In genomic region chr1:155957411-155957915, GRCh38 we compare ENCODE assay signal across 21 cellular contexts. TPM values are rescaled to one million over a fixed set of nuclear protein-coding genes. Genes with fewer than 3 reads are reported as not detected.
A peak's percentile ranks its signal among the peaks of the same experiment; 100 is the strongest.
DNase-seq lines count a peak whose midpoint lies in the region; ATAC-seq and TF ChIP-seq lines count a peak whose summit lies in the region.
"Had no signal": no experiment of that assay in that cellular context is flagged by ENCODE, and none has a peak within 500 bp of the region (broad histone marks: within the 10 kb centered on the region; RNA-seq: fewer than 3 reads in every experiment).

No MANE protein-coding gene starts in this region.

- H4K20me1 ChIP-seq in PC-9 (ENCODE audit: insufficient read depth) = peaks cover 19% of the 10 kb centered on the region

- no peak overlapping the region for H3K4me3 Mint-ChIP-seq in activated CD8-positive, alpha-beta T cell treated with anti-CD3 and anti-CD28 coated beads for 36 hours
- no peak overlapping the region for H3K4me3 Mint-ChIP-seq in activated CD8-positive, alpha-beta T cell treated with anti-CD3 and anti-CD28 coated beads, Interleukin-2, amount 10 ng/mL, durations not matched to agents 7 days and 5 days
- H3K4me3 Mint-ChIP-seq in naive thymus-derived CD4-positive, alpha-beta T cell = no peak overlapping the region
- H3K4me3 Mint-ChIP-seq: activated naive CD8-positive, alpha-beta T cell treated with anti-CD3 and anti-CD28 coated beads, Interleukin-2, amount 10 ng/mL, durations not matched to agents 7 days and 5 days; brain; H9 had no signal

- no peak for ATAC-seq in activated CD8-positive, alpha-beta T cell treated with anti-CD3 and anti-CD28 coated beads for 36 hours
- ATAC-seq in activated CD8-positive, alpha-beta T cell treated with anti-CD3 and anti-CD28 coated beads, Interleukin-2, amount 10 ng/mL, durations not matched to agents 7 days and 5 days = no peak
- no peak for ATAC-seq in naive thymus-derived CD4-positive, alpha-beta T cell
- ATAC-seq in left lobe of liver = no peak

- intact Hi-C loops in activated CD8-positive, alpha-beta T cell treated with anti-CD3 and anti-CD28 coated beads for 36 hours (cut with micrococcal nuclease) = no loop called here
- intact Hi-C loops in PC-9 (cut with micrococcal nuclease; ENCODE audit: unreplicated experiment) = no loop called here
- intact Hi-C loops in naive thymus-derived CD4-positive, alpha-beta T cell (cut with micrococcal nuclease) = loop anchor here in 1 of 2 donors (2.0 kb wide), 1 partner anchor 13 kb away; no protein-coding TSS in a partner anchor

- H3F3A ChIP-seq in PC-9 (ENCODE audit: insufficient read depth, low read depth) = peaks cover 89% of the 10 kb centered on the region

- peaks cover 9% of the 10 kb centered on the region for H3K4me1 Mint-ChIP-seq in activated CD8-positive, alpha-beta T cell treated with anti-CD3 and anti-CD28 coated beads for 36 hours (ENCODE audit: low read depth)
- peaks cover 18% of the 10 kb centered on the region for H3K4me1 Mint-ChIP-seq in activated CD8-positive, alpha-beta T cell treated with anti-CD3 and anti-CD28 coated beads, Interleukin-2, amount 10 ng/mL, durations not matched to agents 7 days and 5 days (ENCODE audit: low read depth)
- peaks cover 0 to 29% (median 7%) of the 10 kb centered on the region in 7 donors for H3K4me1 Mint-ChIP-seq in naive thymus-derived CD4-positive, alpha-beta T cell

- no peaks in the 10 kb centered on the region for H3K9me3 ChIP-seq in PC-9 (ENCODE audit: insufficient read depth, low read depth)
- no peaks in the 10 kb centered on the region for H3K9me3 ChIP-seq in naive thymus-derived CD4-positive, alpha-beta T cell (ENCODE audit: control insufficient read depth in 2 of 3, low read length in 3 of 3)
- H3K9me3 ChIP-seq: colonic mucosa had no signal

- H3K79me2 ChIP-seq in PC-9 (ENCODE audit: low read depth) = peaks cover 46% of the 10 kb centered on the region

- H3K27ac Mint-ChIP-seq in activated CD8-positive, alpha-beta T cell treated with anti-CD3 and anti-CD28 coated beads for 36 hours = peak overlapping the region; percentile 43
- no peak overlapping the region for H3K27ac Mint-ChIP-seq in activated CD8-positive, alpha-beta T cell treated with anti-CD3 and anti-CD28 coated beads, Interleukin-2, amount 10 ng/mL, durations not matched to agents 7 days and 5 days
- peak overlapping the region in 7 of 9 donors; percentile 28 to 80 (median 59) for H3K27ac Mint-ChIP-seq in naive thymus-derived CD4-positive, alpha-beta T cell
- H3K27ac Mint-ChIP-seq: activated naive CD8-positive, alpha-beta T cell treated with anti-CD3 and anti-CD28 coated beads, Interleukin-2, amount 10 ng/mL, durations not matched to agents 7 days and 5 days; H9 had no signal

- CTCF ChIA-PET in activated CD8-positive, alpha-beta T cell treated with anti-CD3 and anti-CD28 coated beads for 36 hours (lab: Charles Lee) = interaction anchor here (0.8 to 1.6 kb wide), 3 partner anchors 24 to 32 kb away, joined by 3 to 7 read pairs (median 4); partner anchors contain the start of gene KHDC4
- CTCF ChIA-PET in activated CD8-positive, alpha-beta T cell treated with anti-CD3 and anti-CD28 coated beads, Interleukin-2, amount 10 ng/mL, durations not matched to agents 7 days and 5 days (lab: Charles Lee) = interaction anchor here (0.8 to 4.3 kb wide), 5 partner anchors 19 to 63 kb away, joined by 3 to 25 read pairs (median 4); partner anchors contain the start of genes ARHGEF2 and KHDC4
- CTCF ChIA-PET in PC-9 (lab: Charles Lee) = interaction anchor here (0.6 kb wide), 1 partner anchor 13 kb away, joined by 4 read pairs; no protein-coding TSS in a partner anchor
- CTCF ChIA-PET in naive thymus-derived CD4-positive, alpha-beta T cell (lab: Charles Lee) = interaction anchor here (0.6 to 0.9 kb wide), 3 partner anchors 9 to 20 kb away, joined by 3 to 4 read pairs (median 3); no protein-coding TSS in a partner anchor

- no peak for TF ChIP-seq CTCF in activated CD8-positive, alpha-beta T cell treated with anti-CD3 and anti-CD28 coated beads for 36 hours (IDR thresholded peaks at IDR 0.05)
- TF ChIP-seq CTCF in PC-9 (conservative IDR thresholded peaks at IDR 0.05) = no peak

- H3K4me2 ChIP-seq in PC-9 = no peak overlapping the region

- POLR2A ChIA-PET in activated CD8-positive, alpha-beta T cell treated with anti-CD3 and anti-CD28 coated beads for 36 hours (lab: Charles Lee) = interaction anchor here (0.8 to 4.9 kb wide), 6 partner anchors 8 to 73 kb away, joined by 3 to 24 read pairs (median 4); no protein-coding TSS in a partner anchor
- POLR2A ChIA-PET in activated CD8-positive, alpha-beta T cell treated with anti-CD3 and anti-CD28 coated beads, Interleukin-2, amount 10 ng/mL, durations not matched to agents 7 days and 5 days (lab: Charles Lee) = interaction anchor here (1.2 kb wide), 1 partner anchor 10 kb away, joined by 4 read pairs; no protein-coding TSS in a partner anchor
- POLR2A ChIA-PET in PC-9 (lab: Charles Lee; ENCODE audit: unreplicated experiment) = interaction anchor here (0.7 kb wide), 1 partner anchor 14 kb away, joined by 3 read pairs; no protein-coding TSS in a partner anchor
- POLR2A ChIA-PET in naive thymus-derived CD4-positive, alpha-beta T cell (lab: Charles Lee) = interaction anchor here (0.8 to 2.0 kb wide), 7 partner anchors 10 to 24 kb away, joined by 3 to 10 read pairs (median 4); partner anchors contain the start of gene ARHGEF2

- peaks cover 60% of the 10 kb centered on the region for H3K36me3 Mint-ChIP-seq in activated CD8-positive, alpha-beta T cell treated with anti-CD3 and anti-CD28 coated beads for 36 hours (ENCODE audit: low read depth)
- H3K36me3 Mint-ChIP-seq in activated CD8-positive, alpha-beta T cell treated with anti-CD3 and anti-CD28 coated beads, Interleukin-2, amount 10 ng/mL, durations not matched to agents 7 days and 5 days (ENCODE audit: low read depth) = peaks cover 72% of the 10 kb centered on the region
- H3K36me3 Mint-ChIP-seq in naive thymus-derived CD4-positive, alpha-beta T cell = peaks cover 7 to 41% (median 29%) of the 10 kb centered on the region in 5 donors

- no peak overlapping the region for H2AFZ ChIP-seq in PC-9

- no peaks in the 10 kb centered on the region for H3K27me3 ChIP-seq in PC-9 (ENCODE audit: insufficient read depth, low read depth)
- H3K27me3 ChIP-seq in naive thymus-derived CD4-positive, alpha-beta T cell (ENCODE audit: control insufficient read depth in 2 of 2, insufficient read depth in 2 of 2, low read length in 2 of 2) = no peaks in the 10 kb centered on the region
- H3K27me3 ChIP-seq: colonic mucosa had no signal

- no peak overlapping the region for H3K4me3 ChIP-seq in PC-9
- no peak overlapping the region for H3K4me3 ChIP-seq in naive thymus-derived CD4-positive, alpha-beta T cell (ENCODE audit: low read length)
- H3K4me3 ChIP-seq: colonic mucosa had no signal

- BruUV-seq in PC-9 (replicated peaks; lab: Mats Ljungman, UMichigan) = no TSS peak

- H3K36me3 ChIP-seq in PC-9 (ENCODE audit: low read depth) = peaks cover 75% of the 10 kb centered on the region
- peaks cover 46 to 100% (median 49%) of the 10 kb centered on the region in 3 experiments for H3K36me3 ChIP-seq in naive thymus-derived CD4-positive, alpha-beta T cell (ENCODE audit: control insufficient read depth in 2 of 3, insufficient read depth in 3 of 3, low read length in 3 of 3)

- H3K27me3 Mint-ChIP-seq in activated CD8-positive, alpha-beta T cell treated with anti-CD3 and anti-CD28 coated beads for 36 hours = no peaks in the 10 kb centered on the region
- no peaks in the 10 kb centered on the region for H3K27me3 Mint-ChIP-seq in activated CD8-positive, alpha-beta T cell treated with anti-CD3 and anti-CD28 coated beads, Interleukin-2, amount 10 ng/mL, durations not matched to agents 7 days and 5 days (ENCODE audit: low read depth)
- no peaks in the 10 kb centered on the region for H3K27me3 Mint-ChIP-seq in naive thymus-derived CD4-positive, alpha-beta T cell
- H3K27me3 Mint-ChIP-seq: activated naive CD8-positive, alpha-beta T cell treated with anti-CD3 and anti-CD28 coated beads, Interleukin-2, amount 10 ng/mL, durations not matched to agents 7 days and 5 days; brain had no signal

- H3K4me1 ChIP-seq in PC-9 (replicated peaks; ENCODE audit: insufficient read depth) = peaks cover 25% of the 10 kb centered on the region
- no peaks in the 10 kb centered on the region for H3K4me1 ChIP-seq in naive thymus-derived CD4-positive, alpha-beta T cell (ENCODE audit: control insufficient read depth in 2 of 2, insufficient read depth in 2 of 2, low read length in 2 of 2)

- no peaks in the 10 kb centered on the region for H3K9me3 Mint-ChIP-seq in activated CD8-positive, alpha-beta T cell treated with anti-CD3 and anti-CD28 coated beads for 36 hours
- no peaks in the 10 kb centered on the region for H3K9me3 Mint-ChIP-seq in activated CD8-positive, alpha-beta T cell treated with anti-CD3 and anti-CD28 coated beads, Interleukin-2, amount 10 ng/mL, durations not matched to agents 7 days and 5 days (ENCODE audit: insufficient read depth)
- no peaks in the 10 kb centered on the region for H3K9me3 Mint-ChIP-seq in naive thymus-derived CD4-positive, alpha-beta T cell
- H3K9me3 Mint-ChIP-seq: activated naive CD8-positive, alpha-beta T cell treated with anti-CD3 and anti-CD28 coated beads, Interleukin-2, amount 10 ng/mL, durations not matched to agents 7 days and 5 days; brain; H9 had no signal

- no peak for DNase-seq in activated CD8-positive, alpha-beta T cell treated with anti-CD3 and anti-CD28 coated beads for 36 hours
- no peak for DNase-seq in activated CD8-positive, alpha-beta T cell treated with anti-CD3 and anti-CD28 coated beads, Interleukin-2, amount 10 ng/mL, durations not matched to agents 7 days and 5 days
- DNase-seq in PC-9 = no peak
- no peak for DNase-seq in naive thymus-derived CD4-positive, alpha-beta T cell
- no peak for DNase-seq in left lobe of liver (ENCODE audit: low spot score)
- DNase-seq in CD1c-positive myeloid dendritic cell (ENCODE audit: extremely low spot score) = no peak
- DNase-seq: activated CD4-positive, alpha-beta T cell treated with anti-CD3 and anti-CD28 coated beads for 4 hours; activated naive CD8-positive, alpha-beta T cell treated with anti-CD3 and anti-CD28 coated beads, Interleukin-2, amount 10 ng/mL, durations not matched to agents 7 days and 5 days; colonic mucosa; glutamatergic neuron; H9; NCI-H187; NCI-H748 treated with DMSO at 0.1 percent for 48 hours; stimulated activated CD4-positive, alpha-beta T cell treated with anti-CD3 and anti-CD28 coated beads, Interleukin-4, amount 100 ng/mL, for 4 hours; substantia nigra; SW 1271 had no signal

- H3K27ac ChIP-seq in PC-9 = peak overlapping the region; percentile 7; the same call in 1 of the 2 replicates
- no peak overlapping the region for H3K27ac ChIP-seq in naive thymus-derived CD4-positive, alpha-beta T cell (ENCODE audit: low read depth, low read length)
- H3K27ac ChIP-seq: colonic mucosa had no signal

- no peaks in the 10 kb centered on the region for H3K9me2 ChIP-seq in PC-9 (ENCODE audit: insufficient read depth)

RNA-seq across cellular contexts. Expression of gene RXFP4, which starts 16.0 kb away (rescaled TPM):
- not detected for total RNA-seq in activated CD8-positive, alpha-beta T cell treated with anti-CD3 and anti-CD28 coated beads for 36 hours
- total RNA-seq in activated CD8-positive, alpha-beta T cell treated with anti-CD3 and anti-CD28 coated beads, Interleukin-2, amount 10 ng/mL, durations not matched to agents 7 days and 5 days = not detected
- 0.33 TPM in 1 of 2 replicates, not detected in the other for total RNA-seq in PC-9 (2021)
- total RNA-seq in naive thymus-derived CD4-positive, alpha-beta T cell = not detected
- polyA plus RNA-seq in naive thymus-derived CD4-positive, alpha-beta T cell = 1 to 10 TPM in 1 of 2 donors, under 1 TPM in 1; 0.60 to 1.3 TPM
- total RNA-seq in left lobe of liver = not detected
- total RNA-seq: fibroblast of lung, H9, myocyte, osteocyte had no signal
- polyA plus RNA-seq: BJ, fibroblast of lung had no signal

RNA-seq across cellular contexts. Expression of gene ARHGEF2, which starts 20.9 kb away (rescaled TPM):
- 100 to 1,000 TPM; 147 to 150 TPM for total RNA-seq in activated CD8-positive, alpha-beta T cell treated with anti-CD3 and anti-CD28 coated beads for 36 hours
- total RNA-seq in activated CD8-positive, alpha-beta T cell treated with anti-CD3 and anti-CD28 coated beads, Interleukin-2, amount 10 ng/mL, durations not matched to agents 7 days and 5 days = 100 to 1,000 TPM; 142 to 147 TPM
- total RNA-seq in PC-9 (2021) = 85.0 and 93.9 TPM in 2 replicates
- 100 to 1,000 TPM; 108 to 236 (median 182) TPM for total RNA-seq in naive thymus-derived CD4-positive, alpha-beta T cell
- polyA plus RNA-seq in naive thymus-derived CD4-positive, alpha-beta T cell = 10 to 100 TPM; 17.0 to 28.5 TPM
- 6.5 TPM for total RNA-seq in left lobe of liver

RNA-seq across cellular contexts. Expression of gene KHDC4, which starts 23.2 kb away (rescaled TPM):
- total RNA-seq in activated CD8-positive, alpha-beta T cell treated with anti-CD3 and anti-CD28 coated beads for 36 hours = 10 to 100 TPM; 68.1 to 71.3 TPM
- 10 to 100 TPM; 64.5 to 68.9 TPM for total RNA-seq in activated CD8-positive, alpha-beta T cell treated with anti-CD3 and anti-CD28 coated beads, Interleukin-2, amount 10 ng/mL, durations not matched to agents 7 days and 5 days
- total RNA-seq in PC-9 (2021) (63.4 and 68.8 TPM in 2 replicates), left lobe of liver (18.5 TPM)
- total RNA-seq in naive thymus-derived CD4-positive, alpha-beta T cell = 100 to 1,000 TPM in 2 of 5 experiments, 10 to 100 TPM in 3; 64.6 to 117 (median 79.8) TPM
- polyA plus RNA-seq in naive thymus-derived CD4-positive, alpha-beta T cell = 1 to 10 TPM; 8.1 to 9.3 TPM

RNA-seq across cellular contexts. Expression of gene RIT1, which starts 46.3 kb away (rescaled TPM):
- total RNA-seq in activated CD8-positive, alpha-beta T cell treated with anti-CD3 and anti-CD28 coated beads for 36 hours = 10 to 100 TPM; 21.6 to 24.1 TPM
- total RNA-seq in activated CD8-positive, alpha-beta T cell treated with anti-CD3 and anti-CD28 coated beads, Interleukin-2, amount 10 ng/mL, durations not matched to agents 7 days and 5 days = 10 to 100 TPM; 26.0 to 26.4 TPM
- total RNA-seq in PC-9 (2021) (55.8 and 59.2 TPM in 2 replicates), left lobe of liver (7.2 TPM)
- total RNA-seq in naive thymus-derived CD4-positive, alpha-beta T cell = 10 to 100 TPM; 34.0 to 83.9 (median 41.4) TPM
- 10 to 100 TPM; 19.1 to 19.7 TPM for polyA plus RNA-seq in naive thymus-derived CD4-positive, alpha-beta T cell

Comparison
In these comparisons a context has a peak if more than half of its experiments do, and no peak if none do; other contexts are left out.
1. RNA of gene ARHGEF2, which starts 20.9 kb away (total RNA-seq): 108 to 236 TPM in naive thymus-derived CD4-positive, alpha-beta T cell, 147 to 150 TPM in activated CD8-positive, alpha-beta T cell treated with anti-CD3 and anti-CD28 coated beads for 36 hours, 142 to 147 TPM in activated CD8-positive, alpha-beta T cell treated with anti-CD3 and anti-CD28 coated beads, Interleukin-2, amount 10 ng/mL, durations not matched to agents 7 days and 5 days and 85.0 to 93.9 TPM in PC-9; 6.5 TPM in left lobe of liver (single experiment); every median in the first group is over 10 times any median in the second.